ENCODE assay signal across 24 cellular contexts in the genomic region with DNA sequence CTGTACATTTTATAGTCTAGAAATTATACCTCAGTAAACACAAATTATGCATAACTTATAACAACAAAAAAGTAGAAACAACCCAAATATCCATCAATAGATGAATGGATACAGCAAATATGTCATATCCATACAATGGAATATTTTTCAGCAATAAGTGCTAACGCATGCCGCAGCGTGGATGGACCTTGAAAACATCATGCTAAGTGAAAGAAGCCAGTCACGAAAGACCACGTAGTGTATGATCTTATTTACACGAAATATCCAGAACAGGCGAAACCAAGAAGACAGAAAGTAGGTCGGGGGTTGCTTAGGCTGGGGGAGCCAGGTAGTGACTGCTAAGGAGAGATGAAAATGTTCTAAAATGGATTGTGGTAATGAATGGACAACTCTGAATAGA.
"Had no signal": no experiment of that assay in that cellular context is flagged by ENCODE, and none has a peak within 500 bp of the region (broad histone marks: within the 10 kb centered on the region; RNA-seq: fewer than 3 reads in every experiment).

No MANE protein-coding gene starts in this region.

- ATAC-seq: naive thymus-derived CD8-positive, alpha-beta T cell; natural killer cell treated with Interleukin-12 subunit alpha and Interleukin-12 subunit beta and Interleukin-15 and Interleukin-18, amount 100 ng/mL, for 72 hours; psoas muscle; right cardiac atrium; right lobe of liver; stimulated activated memory B cell treated with anti-CD40 and anti-IgM and Interleukin-4, amounts not matched to agents 10 μg/mL and 1 μg/mL and 100 μg/mL, for 72 hours had no signal

- DNase-seq: naive B cell; naive thymus-derived CD8-positive, alpha-beta T cell; occipital lobe; ovary; posterior cingulate gyrus; psoas muscle; right cardiac atrium; right lobe of liver; spleen; stimulated activated CD4-positive, alpha-beta T cell treated with anti-CD3 and anti-CD28 coated beads, Interleukin-12 subunit alpha, Interleukin-12 subunit beta, amount 100 ng/mL, for 4 hours; stimulated activated CD4-positive, alpha-beta T cell treated with anti-CD3 and anti-CD28 coated beads, Interleukin-1b, Interleukin-23, amount 100 ng/mL, for 48 hours; stimulated activated CD4-positive, alpha-beta T cell treated with anti-CD3 and anti-CD28 coated beads, Interleukin-4, amount 100 ng/mL, for 1 hour; stimulated activated CD4-positive, alpha-beta T cell treated with anti-CD3 and anti-CD28 coated beads, Interleukin-4, amount 100 ng/mL, for 4 hours; stimulated activated CD8-positive, alpha-beta memory T cell treated with anti-CD3 and anti-CD28 coated beads, Interleukin-4, amount 100 ng/mL, for 48 hours; stimulated activated naive CD4-positive, alpha-beta T cell treated with Interleukin-2 at 50 U/mL for 16 hours; stomach; thyroid gland; trophoblast cell; upper lobe of left lung had no signal

- H3K9me3 Mint-ChIP-seq: natural killer cell treated with Interleukin-12 subunit alpha and Interleukin-12 subunit beta and Interleukin-15 and Interleukin-18, amount 100 ng/mL, for 72 hours; stimulated activated naive CD8-positive, alpha-beta T cell treated with anti-CD3 and anti-CD28 coated beads, Interleukin-15, Interleukin-2, amounts not matched to agents 100 ng/mL and 50 ng/mL, for 24 hours had no signal

- H3K36me3 Mint-ChIP-seq: naive B cell; naive thymus-derived CD8-positive, alpha-beta T cell; natural killer cell treated with Interleukin-12 subunit alpha and Interleukin-12 subunit beta and Interleukin-15 and Interleukin-18, amount 100 ng/mL, for 72 hours; neural progenitor cell; stimulated activated memory B cell treated with anti-CD40 and anti-IgM and Interleukin-4, amounts not matched to agents 10 μg/mL and 1 μg/mL and 100 μg/mL, for 72 hours had no signal

- H3K27ac Mint-ChIP-seq: naive B cell; naive thymus-derived CD8-positive, alpha-beta T cell; natural killer cell treated with Interleukin-12 subunit alpha and Interleukin-12 subunit beta and Interleukin-15 and Interleukin-18, amount 100 ng/mL, for 72 hours; neural progenitor cell; progenitor cell of endocrine pancreas; stimulated activated memory B cell treated with anti-CD40 and anti-IgM and Interleukin-4, amounts not matched to agents 10 μg/mL and 1 μg/mL and 100 μg/mL, for 72 hours; stimulated activated naive CD8-positive, alpha-beta T cell treated with anti-CD3 and anti-CD28 coated beads, Interleukin-15, Interleukin-2, amounts not matched to agents 100 ng/mL and 50 ng/mL, for 24 hours had no signal

- H3K27me3 Mint-ChIP-seq: natural killer cell treated with Interleukin-12 subunit alpha and Interleukin-12 subunit beta and Interleukin-15 and Interleukin-18, amount 100 ng/mL, for 72 hours; stimulated activated naive CD8-positive, alpha-beta T cell treated with anti-CD3 and anti-CD28 coated beads, Interleukin-15, Interleukin-2, amounts not matched to agents 100 ng/mL and 50 ng/mL, for 24 hours had no signal

- H3K4me1 Mint-ChIP-seq: naive B cell; naive thymus-derived CD8-positive, alpha-beta T cell; stimulated activated memory B cell treated with anti-CD40 and anti-IgM and Interleukin-4, amounts not matched to agents 10 μg/mL and 1 μg/mL and 100 μg/mL, for 72 hours had no signal

- H3K4me3 Mint-ChIP-seq: naive B cell; naive thymus-derived CD8-positive, alpha-beta T cell; natural killer cell treated with Interleukin-12 subunit alpha and Interleukin-12 subunit beta and Interleukin-15 and Interleukin-18, amount 100 ng/mL, for 72 hours; neural progenitor cell; stimulated activated memory B cell treated with anti-CD40 and anti-IgM and Interleukin-4, amounts not matched to agents 10 μg/mL and 1 μg/mL and 100 μg/mL, for 72 hours; stimulated activated naive CD8-positive, alpha-beta T cell treated with anti-CD3 and anti-CD28 coated beads, Interleukin-15, Interleukin-2, amounts not matched to agents 100 ng/mL and 50 ng/mL, for 24 hours had no signal
